ENCODE assay signal across 1 cellular context in the genomic region with DNA sequence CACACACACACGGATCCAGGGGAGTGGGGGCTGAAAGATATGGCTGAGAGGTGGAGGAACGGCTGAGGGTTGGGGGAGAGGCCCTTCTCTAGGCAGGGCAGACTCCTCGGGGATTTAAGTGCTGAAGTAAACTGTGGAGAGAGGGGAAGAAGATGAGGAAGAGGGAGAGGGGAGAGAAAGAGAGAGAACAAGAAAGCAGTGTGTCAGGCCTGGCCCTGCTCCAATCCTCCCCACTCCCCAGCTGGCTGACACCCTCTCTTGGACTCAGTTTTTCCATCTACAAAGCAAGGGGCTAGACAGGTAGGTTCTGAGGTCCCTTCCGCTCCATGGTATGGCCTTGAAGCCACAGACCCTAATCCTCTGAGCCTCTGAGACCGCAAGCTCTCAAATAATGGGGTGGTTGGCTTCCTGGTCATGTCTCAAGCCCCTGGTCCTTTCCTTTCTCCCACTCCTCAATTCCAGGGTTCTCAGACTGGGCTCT.
TF ChIP-seq lines count a peak whose summit lies in the region.

No MANE protein-coding gene starts in this region.

TF ChIP-seq in K562, 482 proteins besides CTCF, POLR2A, EP300 and RAD21:
- TF ChIP-seq, protein P1, sequence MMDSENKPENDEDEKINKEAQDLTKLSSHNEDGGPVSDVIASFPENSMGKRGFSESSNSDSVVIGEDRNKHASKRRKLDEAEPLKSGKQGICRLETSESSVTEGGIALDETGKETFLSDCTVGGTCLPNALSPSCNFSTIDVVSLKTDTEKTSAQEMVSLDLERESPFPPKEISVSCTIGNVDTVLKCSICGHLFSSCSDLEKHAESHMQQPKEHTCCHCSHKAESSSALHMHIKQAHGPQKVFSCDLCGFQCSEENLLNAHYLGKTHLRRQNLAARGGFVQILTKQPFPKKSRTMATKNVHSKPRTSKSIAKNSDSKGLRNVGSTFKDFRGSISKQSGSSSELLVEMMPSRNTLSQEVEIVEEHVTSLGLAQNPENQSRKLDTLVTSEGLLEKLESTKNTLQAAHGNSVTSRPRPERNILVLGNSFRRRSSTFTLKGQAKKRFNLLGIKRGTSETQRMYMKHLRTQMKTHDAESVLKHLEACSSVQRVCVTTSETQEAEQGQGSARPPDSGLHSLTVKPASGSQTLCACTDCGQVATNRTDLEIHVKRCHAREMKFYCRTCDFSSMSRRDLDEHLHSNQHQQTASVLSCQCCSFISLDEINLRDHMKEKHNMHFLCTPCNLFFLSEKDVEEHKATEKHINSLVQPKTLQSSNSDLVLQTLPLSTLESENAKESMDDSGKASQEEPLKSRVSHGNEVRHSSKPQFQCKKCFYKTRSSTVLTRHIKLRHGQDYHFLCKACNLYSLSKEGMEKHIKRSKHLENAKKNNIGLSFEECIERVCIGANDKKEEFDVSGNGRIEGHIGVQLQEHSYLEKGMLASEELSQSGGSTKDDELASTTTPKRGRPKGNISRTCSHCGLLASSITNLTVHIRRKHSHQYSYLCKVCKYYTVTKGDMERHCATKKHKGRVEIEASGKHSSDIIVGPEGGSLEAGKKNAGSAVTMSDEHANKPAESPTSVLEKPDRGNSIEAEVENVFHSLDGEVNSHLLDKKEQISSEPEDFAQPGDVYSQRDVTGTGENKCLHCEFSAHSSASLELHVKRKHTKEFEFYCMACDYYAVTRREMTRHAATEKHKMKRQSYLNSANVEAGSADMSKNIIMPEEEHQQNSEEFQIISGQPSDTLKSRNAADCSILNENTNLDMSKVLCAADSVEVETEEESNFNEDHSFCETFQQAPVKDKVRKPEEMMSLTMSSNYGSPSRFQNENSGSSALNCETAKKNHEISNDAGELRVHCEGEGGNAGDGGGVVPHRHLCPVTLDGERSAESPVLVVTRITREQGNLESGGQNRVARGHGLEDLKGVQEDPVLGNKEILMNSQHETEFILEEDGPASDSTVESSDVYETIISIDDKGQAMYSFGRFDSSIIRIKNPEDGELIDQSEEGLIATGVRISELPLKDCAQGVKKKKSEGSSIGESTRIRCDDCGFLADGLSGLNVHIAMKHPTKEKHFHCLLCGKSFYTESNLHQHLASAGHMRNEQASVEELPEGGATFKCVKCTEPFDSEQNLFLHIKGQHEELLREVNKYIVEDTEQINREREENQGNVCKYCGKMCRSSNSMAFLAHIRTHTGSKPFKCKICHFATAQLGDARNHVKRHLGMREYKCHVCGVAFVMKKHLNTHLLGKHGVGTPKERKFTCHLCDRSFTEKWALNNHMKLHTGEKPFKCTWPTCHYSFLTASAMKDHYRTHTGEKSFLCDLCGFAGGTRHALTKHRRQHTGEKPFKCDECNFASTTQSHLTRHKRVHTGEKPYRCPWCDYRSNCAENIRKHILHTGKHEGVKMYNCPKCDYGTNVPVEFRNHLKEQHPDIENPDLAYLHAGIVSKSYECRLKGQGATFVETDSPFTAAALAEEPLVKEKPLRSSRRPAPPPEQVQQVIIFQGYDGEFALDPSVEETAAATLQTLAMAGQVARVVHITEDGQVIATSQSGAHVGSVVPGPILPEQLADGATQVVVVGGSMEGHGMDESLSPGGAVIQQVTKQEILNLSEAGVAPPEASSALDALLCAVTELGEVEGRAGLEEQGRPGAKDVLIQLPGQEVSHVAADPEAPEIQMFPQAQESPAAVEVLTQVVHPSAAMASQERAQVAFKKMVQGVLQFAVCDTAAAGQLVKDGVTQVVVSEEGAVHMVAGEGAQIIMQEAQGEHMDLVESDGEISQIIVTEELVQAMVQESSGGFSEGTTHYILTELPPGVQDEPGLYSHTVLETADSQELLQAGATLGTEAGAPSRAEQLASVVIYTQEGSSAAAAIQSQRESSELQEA (IDR thresholded peaks at IDR 0.05; ENCODE audit: low read depth) = no peak
- TF ChIP-seq, protein P2, sequence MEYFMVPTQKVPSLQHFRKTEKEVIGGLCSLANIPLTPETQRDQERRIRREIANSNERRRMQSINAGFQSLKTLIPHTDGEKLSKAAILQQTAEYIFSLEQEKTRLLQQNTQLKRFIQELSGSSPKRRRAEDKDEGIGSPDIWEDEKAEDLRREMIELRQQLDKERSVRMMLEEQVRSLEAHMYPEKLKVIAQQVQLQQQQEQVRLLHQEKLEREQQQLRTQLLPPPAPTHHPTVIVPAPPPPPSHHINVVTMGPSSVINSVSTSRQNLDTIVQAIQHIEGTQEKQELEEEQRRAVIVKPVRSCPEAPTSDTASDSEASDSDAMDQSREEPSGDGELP (CRISPR knock-in tag; IDR thresholded peaks at IDR 0.05; ENCODE audit: borderline replicate concordance) = 0 out of 2 replicates have a peak, but pooled peaks have one; percentile 19
